Comparison of ENCODE assay signal across 12 cellular contexts in the genomic region with DNA sequence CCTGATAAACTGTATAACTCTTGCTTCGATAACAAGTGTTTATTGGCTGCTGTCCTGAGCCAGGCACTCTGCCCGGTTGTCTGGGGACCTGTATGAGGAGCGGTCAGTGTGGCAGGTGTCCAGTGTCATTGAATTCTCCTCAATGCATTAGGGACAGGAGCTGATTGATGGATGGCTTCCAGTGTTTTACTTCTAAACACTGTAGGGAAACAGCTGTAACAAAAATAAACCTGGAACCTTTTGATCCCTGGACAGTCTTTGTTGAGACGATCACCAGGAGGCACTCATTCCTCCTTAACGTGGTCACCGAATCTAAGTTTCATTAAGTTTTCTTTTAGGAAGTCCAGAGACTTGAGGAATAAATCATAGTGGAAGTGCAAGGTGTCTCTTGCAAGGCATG. TPM values are rescaled to one million over a fixed set of nuclear protein-coding genes. Genes with fewer than 3 reads are reported as not detected.
DNase-seq lines count a peak whose midpoint lies in the region; ATAC-seq, FAIRE-seq and TF ChIP-seq lines count a peak whose summit lies in the region.
"Had no signal": no experiment of that assay in that cellular context is flagged by ENCODE, and none has a peak within 500 bp of the region (broad histone marks: within the 10 kb centered on the region; RNA-seq: fewer than 3 reads in every experiment).

No MANE protein-coding gene starts in this region.

- no peak overlapping the region; the same call in 1 of the 2 replicates for H3K9ac ChIP-seq in GM12878 (ENCODE audit: control insufficient read depth, insufficient read depth, low read length)

- no peak overlapping the region for H3K4me3 Mint-ChIP-seq in MCF 10A (ENCODE audit: unreplicated experiment)

- WGBS in GM12878 (ENCODE audit: insufficient coverage, insufficient replicate concordance, low lambda C conversion rate, missing lambda C conversion rate), result 100% methylated on average over 5 of the region's 6 CpGs
- 19% methylated on average over 6 of the region's 6 CpGs for WGBS in right lobe of liver (ENCODE audit: insufficient coverage, low coverage, low lambda C conversion rate, missing lambda C conversion rate)

- in situ Hi-C loops in GM12878 (cut with MboI), result no loop called here

- H3K9me3 Mint-ChIP-seq in MCF 10A (ENCODE audit: unreplicated experiment), result no peaks in the 10 kb centered on the region

- CTCF ChIA-PET in MCF 10A (lab: Yijun Ruan, JAX) (interaction anchor here (1.1 to 1.3 kb wide), 2 partner anchors 9 to 18 kb away, joined by 3 to 5 read pairs; partner anchors contain the start of gene UBAC2), GM12878 (lab: Yijun Ruan, JAX) (interaction anchor here (0.6 to 2.3 kb wide), 6 partner anchors 14 to 80 kb away, joined by 3 to 13 read pairs (median 6); no protein-coding TSS in a partner anchor)

- H3K4me1 ChIP-seq in breast epithelium, result no peaks in the 10 kb centered on the region
- H3K4me1 ChIP-seq in GM12878 (ENCODE audit: control insufficient read depth, insufficient read depth, low read length), result peaks cover 14% of the 10 kb centered on the region
- peaks cover 0 to 29% (median 4%) of the 10 kb centered on the region in 4 donors for H3K4me1 ChIP-seq in right lobe of liver

- H4K20me1 ChIP-seq in GM12878 (ENCODE audit: control insufficient read depth, insufficient read depth), result no peaks in the 10 kb centered on the region; the same call in 1 of the 2 replicates

- no peak for ATAC-seq in GM12878
- peak; percentile 95 to 97 (median 96) for ATAC-seq in right lobe of liver
- no peak for ATAC-seq in GM18511 (IDR thresholded peaks at IDR 0.05; ENCODE audit: unreplicated experiment)
- no peak for ATAC-seq in HG03025 (IDR thresholded peaks at IDR 0.05; ENCODE audit: low FRiP score, unreplicated experiment)
- ATAC-seq: HCT116 had no signal

- SMC1A ChIA-PET in GM12878 (lab: Charles Lee; ENCODE audit: uncharacterized antibody, unreplicated experiment), result interaction anchor here (0.6 to 3.9 kb wide), 11 partner anchors 10 to 147 kb away, joined by 3 to 34 read pairs (median 4); partner anchors contain the start of gene GPR18

- H3K27ac ChIP-seq in breast epithelium, result no peak overlapping the region
- H3K27ac ChIP-seq in GM12878 (ENCODE audit: control insufficient read depth, insufficient read depth), result peak overlapping the region; percentile 26; the same call in 1 of the 2 replicates
- peak overlapping the region in 1 of 3 donors; percentile 48 for H3K27ac ChIP-seq in right lobe of liver

- BruUV-seq in MCF 10A (replicated peaks; lab: Mats Ljungman, UMichigan) (no TSS peak), GM12878 (replicated peaks; lab: Mats Ljungman, UMichigan) (no TSS peak)

- no peak for FAIRE-seq in GM12878 (lab: Jason Lieb, UNC)
- FAIRE-seq: TTC549 had no signal

- H3K4me2 ChIP-seq in GM12878 (ENCODE audit: control insufficient read depth, insufficient read depth), result peak overlapping the region; percentile 4; the same call in 1 of the 2 replicates

- H3K27ac Mint-ChIP-seq in MCF 10A (ENCODE audit: low read depth, unreplicated experiment), result peak overlapping the region; percentile 27

- no peaks in the 10 kb centered on the region for H3K9me3 ChIP-seq in breast epithelium
- no peaks in the 10 kb centered on the region for H3K9me3 ChIP-seq in GM12878 (replicated peaks; ENCODE audit: control insufficient read depth, insufficient read depth, low read length)
- no peaks in the 10 kb centered on the region for H3K9me3 ChIP-seq in right lobe of liver

- peaks cover 21% of the 10 kb centered on the region for H3K36me3 Mint-ChIP-seq in MCF 10A (ENCODE audit: insufficient read depth, unreplicated experiment)

- TF ChIP-seq RAD21 in GM12878 (IDR thresholded peaks at IDR 0.05; ENCODE audit: insufficient read depth, low read depth, low read length), result no peak

- no peaks in the 10 kb centered on the region for H3K27me3 Mint-ChIP-seq in MCF 10A (ENCODE audit: insufficient read depth, unreplicated experiment)

- RAD21 ChIA-PET in GM12878 (lab: Charles Lee; ENCODE audit: unreplicated experiment), result interaction anchor here (0.6 to 2.6 kb wide), 7 partner anchors 11 to 51 kb away, joined by 3 to 17 read pairs (median 6); partner anchors contain the start of gene GPR18

- no peak overlapping the region for H3K4me3 ChIP-seq in breast epithelium
- H3K4me3 ChIP-seq in GM12878, result no peak overlapping the region
- no peak overlapping the region for H3K4me3 ChIP-seq in right lobe of liver

- TF ChIP-seq CTCF in MCF 10A (IDR thresholded peaks at IDR 0.05; ENCODE audit: unreplicated experiment) (no peak), breast epithelium (IDR thresholded peaks at IDR 0.05) (no peak), GM12878 (IDR thresholded peaks at IDR 0.05 in 2 of 3, conservative IDR thresholded peaks at IDR 0.05 in 1 of 3; ENCODE audit: control insufficient read depth in 2 of 3, extremely low read depth in 1 of 3, insufficient read depth in 1 of 3, low read depth in 3 of 3, low read length in 3 of 3) (no peak), right lobe of liver (IDR thresholded peaks at IDR 0.05) (no peak)

- no peaks in the 10 kb centered on the region for H3K27me3 ChIP-seq in breast epithelium
- no peaks in the 10 kb centered on the region for H3K27me3 ChIP-seq in GM12878 (replicated peaks in 1 of 2; ENCODE audit: control insufficient read depth in 2 of 2, insufficient read depth in 2 of 2, low read length in 1 of 2)
- no peaks in the 10 kb centered on the region for H3K27me3 ChIP-seq in right lobe of liver

- H2AFZ ChIP-seq in GM12878 (ENCODE audit: control insufficient read depth, low read depth, low read length), result no peak overlapping the region

- no peak for DNase-seq in MCF 10A (ENCODE audit: unreplicated experiment)
- DNase-seq in breast epithelium (ENCODE audit: low spot score in 2 of 2), result no peak
- no peak for DNase-seq in GM12878 (ENCODE audit: low read depth, low spot score)
- peak; percentile 88 to 96 (median 93) for DNase-seq in right lobe of liver
- no peak for DNase-seq in retina
- no peak for DNase-seq in cerebellum (ENCODE audit: low spot score)
- DNase-seq: NCI-H446 treated with DMSO at 0.1 percent for 48 hours had no signal

- POLR2A ChIA-PET in MCF 10A (lab: Yijun Ruan, JAX) (interaction anchor here (3.8 kb wide), 1 partner anchor 18 kb away, joined by 14 read pairs; the partner anchor contains the start of gene UBAC2), GM12878 (lab: Charles Lee) (interaction anchor here (1.2 kb wide), 1 partner anchor 15 kb away, joined by 4 read pairs; no protein-coding TSS in a partner anchor)

- intact Hi-C loops in MCF 10A (cut with micrococcal nuclease) (no loop called here), breast epithelium (cut with DNase I; ENCODE audit: low total_unique reads) (no loop called here), GM12878 (cut with micrococcal nuclease; ENCODE audit: unreplicated experiment) (no loop called here), right lobe of liver (cut with DNase I) (no loop called here)

- H3K36me3 ChIP-seq in breast epithelium, result no peaks in the 10 kb centered on the region
- no peaks in the 10 kb centered on the region; a peak in 1 of 4 replicates for H3K36me3 ChIP-seq in GM12878 (ENCODE audit: control insufficient read depth in 2 of 2, insufficient read depth in 2 of 2, low read length in 1 of 2)
- H3K36me3 ChIP-seq in right lobe of liver, result no peaks in the 10 kb centered on the region

- peaks cover 48% of the 10 kb centered on the region for H3K79me2 ChIP-seq in GM12878 (ENCODE audit: control insufficient read depth, insufficient read depth, low read length)

- H3K4me1 Mint-ChIP-seq in MCF 10A (ENCODE audit: insufficient read depth, unreplicated experiment), result peaks cover 16% of the 10 kb centered on the region

- TF ChIP-seq EP300 in GM12878 (IDR thresholded peaks at IDR 0.05; ENCODE audit: borderline replicate concordance in 1 of 2, control insufficient read depth in 1 of 2, low read depth in 2 of 2, low read length in 2 of 2), result no peak

- TF ChIP-seq POLR2A in breast epithelium (IDR thresholded peaks at IDR 0.05) (no peak), GM12878 (IDR thresholded peaks at IDR 0.05; ENCODE audit: low read depth, low read length) (no peak), right lobe of liver (IDR thresholded peaks at IDR 0.05) (no peak)

RNA-seq across cellular contexts. Expression of gene UBAC2, which starts 17.9 kb away (rescaled TPM):
- 74.7 and 78.3 TPM in 2 replicates for total RNA-seq in MCF 10A (2022)
- 10 to 100 TPM; 64.6 to 72.8 (median 65.1) TPM for total RNA-seq in breast epithelium
- total RNA-seq in GM12878 (2013; cell fraction: nucleolus; rRNA removed), result 31.8 and 34.8 TPM in 2 replicates
- total RNA-seq in GM12878 (2014; rRNA removed), result 15.2 and 16.9 TPM in 2 replicates
- 12.1 and 13.4 TPM in 2 replicates for total RNA-seq in GM12878 (2014; rRNA removed; fragmentation: Illumina TruSeq; extraction: Trizol)
- 18.7 and 20.0 TPM in 2 replicates for total RNA-seq in GM12878 (2021)
- 11.5 TPM for polyA plus RNA-seq in GM12878 (2011; ENCODE audit: low read depth)
- 54.6 and 60.2 TPM in 2 replicates for polyA plus RNA-seq in GM12878 (2011; rRNA removed)
- polyA plus RNA-seq in GM12878 (2011; cell fraction: cytosol; rRNA removed), result 37.5 and 44.5 TPM in 2 replicates
- polyA plus RNA-seq in GM12878 (2011; cell fraction: nucleus; rRNA removed), result 25.7 and 30.0 TPM in 2 replicates
- 15.2 and 21.6 TPM in 2 replicates for polyA plus RNA-seq in GM12878 (2012)
- 18.0 and 22.3 TPM in 2 replicates for polyA plus RNA-seq in GM12878 (2014; fragmentation: Illumina TruSeq; extraction: Trizol)
- 1 to 10 TPM; 3.0 to 4.1 TPM for polyA plus RNA-seq in GM12878 (2014; fragmentation: Nextera tagmentation; extraction: Ambion mirVana)
- polyA plus RNA-seq in GM12878 (2014; rRNA removed), result 14.5 and 17.0 TPM in 2 replicates
- 10 to 100 TPM; 32.5 to 35.1 TPM for polyA plus RNA-seq in GM12878 (2016; fragmentation: Nextera tagmentation; extraction: Ambion mirVana)
- 31.2 and 33.4 TPM in 2 replicates for polyA minus RNA-seq in GM12878 (2011; rRNA and poly(A)+ RNA removed)
- 10.8 and 11.0 TPM in 2 replicates for polyA minus RNA-seq in GM12878 (2011; cell fraction: cytosol; rRNA and poly(A)+ RNA removed)
- 17.5 and 28.3 TPM in 2 replicates for polyA minus RNA-seq in GM12878 (2011; cell fraction: nucleus; rRNA and poly(A)+ RNA removed)
- total RNA-seq in right lobe of liver, result 10 to 100 TPM; 30.2 to 45.0 (median 37.0) TPM
- 25.5 TPM for total RNA-seq in cerebellum

RNA-seq across cellular contexts. Expression of gene GPR18, which starts 39.6 kb away (rescaled TPM):
- total RNA-seq in MCF 10A (2022), result not detected in 2 replicates
- under 1 TPM in 1 of 3 donors, not detected in 2; 0.32 TPM for total RNA-seq in breast epithelium
- 1.7 and 2.5 TPM in 2 replicates for total RNA-seq in GM12878 (2013; cell fraction: nucleolus; rRNA removed)
- total RNA-seq in GM12878 (2014; rRNA removed), result 4.9 and 5.1 TPM in 2 replicates
- 5.3 and 6.2 TPM in 2 replicates for total RNA-seq in GM12878 (2014; rRNA removed; fragmentation: Illumina TruSeq; extraction: Trizol)
- total RNA-seq in GM12878 (2021), result 3.9 and 4.8 TPM in 2 replicates
- 2.3 TPM for polyA plus RNA-seq in GM12878 (2011; ENCODE audit: low read depth)
- polyA plus RNA-seq in GM12878 (2011; rRNA removed), result 12.9 and 20.6 TPM in 2 replicates
- 8.3 and 9.1 TPM in 2 replicates for polyA plus RNA-seq in GM12878 (2011; cell fraction: cytosol; rRNA removed)
- polyA plus RNA-seq in GM12878 (2011; cell fraction: nucleus; rRNA removed), result 8.1 and 9.8 TPM in 2 replicates
- 1.4 and 2.2 TPM in 2 replicates for polyA plus RNA-seq in GM12878 (2012)
- 8.4 and 12.7 TPM in 2 replicates for polyA plus RNA-seq in GM12878 (2014; fragmentation: Illumina TruSeq; extraction: Trizol)
- 1 to 10 TPM; 3.9 to 8.4 TPM for polyA plus RNA-seq in GM12878 (2014; fragmentation: Nextera tagmentation; extraction: Ambion mirVana)
- polyA plus RNA-seq in GM12878 (2014; rRNA removed), result 3.3 and 4.4 TPM in 2 replicates
- 1 to 10 TPM; 4.3 to 5.5 TPM for polyA plus RNA-seq in GM12878 (2016; fragmentation: Nextera tagmentation; extraction: Ambion mirVana)
- polyA minus RNA-seq in GM12878 (2011; rRNA and poly(A)+ RNA removed), result 18.5 and 26.6 TPM in 2 replicates
- 5.2 and 5.4 TPM in 2 replicates for polyA minus RNA-seq in GM12878 (2011; cell fraction: cytosol; rRNA and poly(A)+ RNA removed)
- 7.4 and 9.3 TPM in 2 replicates for polyA minus RNA-seq in GM12878 (2011; cell fraction: nucleus; rRNA and poly(A)+ RNA removed)
- under 1 TPM in 2 of 6 experiments, not detected in 4; 0.13 to 0.17 TPM for total RNA-seq in right lobe of liver
- total RNA-seq in cerebellum, result not detected
- total RNA-seq: renal cortical epithelial cell had no signal

Comparison
In these comparisons a context has a peak if more than half of its experiments do, and no peak if none do; other contexts are left out.
1. DNase-seq: peak in right lobe of liver (3 of 3); none in MCF 10A (single experiment), breast epithelium (0 of 2), GM12878 (single experiment), retina (single experiment) and cerebellum (single experiment).
2. ATAC-seq: peak in right lobe of liver (4 of 4); none in GM12878 (single experiment), GM18511 (single experiment) and HG03025 (single experiment).